Comparison of ENCODE assay signal across 1 cellular context in genomic region chr11:65497141-65498041, GRCh38.
TF ChIP-seq lines count a peak whose summit lies in the region.

No MANE protein-coding gene starts in this region.

TF ChIP-seq in GM12878, 131 proteins besides CTCF, POLR2A, EP300 and RAD21 (continued from another document):
- TF ChIP-seq, protein P1, sequence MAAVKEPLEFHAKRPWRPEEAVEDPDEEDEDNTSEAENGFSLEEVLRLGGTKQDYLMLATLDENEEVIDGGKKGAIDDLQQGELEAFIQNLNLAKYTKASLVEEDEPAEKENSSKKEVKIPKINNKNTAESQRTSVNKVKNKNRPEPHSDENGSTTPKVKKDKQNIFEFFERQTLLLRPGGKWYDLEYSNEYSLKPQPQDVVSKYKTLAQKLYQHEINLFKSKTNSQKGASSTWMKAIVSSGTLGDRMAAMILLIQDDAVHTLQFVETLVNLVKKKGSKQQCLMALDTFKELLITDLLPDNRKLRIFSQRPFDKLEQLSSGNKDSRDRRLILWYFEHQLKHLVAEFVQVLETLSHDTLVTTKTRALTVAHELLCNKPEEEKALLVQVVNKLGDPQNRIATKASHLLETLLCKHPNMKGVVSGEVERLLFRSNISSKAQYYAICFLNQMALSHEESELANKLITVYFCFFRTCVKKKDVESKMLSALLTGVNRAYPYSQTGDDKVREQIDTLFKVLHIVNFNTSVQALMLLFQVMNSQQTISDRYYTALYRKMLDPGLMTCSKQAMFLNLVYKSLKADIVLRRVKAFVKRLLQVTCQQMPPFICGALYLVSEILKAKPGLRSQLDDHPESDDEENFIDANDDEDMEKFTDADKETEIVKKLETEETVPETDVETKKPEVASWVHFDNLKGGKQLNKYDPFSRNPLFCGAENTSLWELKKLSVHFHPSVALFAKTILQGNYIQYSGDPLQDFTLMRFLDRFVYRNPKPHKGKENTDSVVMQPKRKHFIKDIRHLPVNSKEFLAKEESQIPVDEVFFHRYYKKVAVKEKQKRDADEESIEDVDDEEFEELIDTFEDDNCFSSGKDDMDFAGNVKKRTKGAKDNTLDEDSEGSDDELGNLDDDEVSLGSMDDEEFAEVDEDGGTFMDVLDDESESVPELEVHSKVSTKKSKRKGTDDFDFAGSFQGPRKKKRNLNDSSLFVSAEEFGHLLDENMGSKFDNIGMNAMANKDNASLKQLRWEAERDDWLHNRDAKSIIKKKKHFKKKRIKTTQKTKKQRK (IDR thresholded peaks at IDR 0.05; ENCODE audit: low read depth, low read length), result no peak
- TF ChIP-seq, protein P2, sequence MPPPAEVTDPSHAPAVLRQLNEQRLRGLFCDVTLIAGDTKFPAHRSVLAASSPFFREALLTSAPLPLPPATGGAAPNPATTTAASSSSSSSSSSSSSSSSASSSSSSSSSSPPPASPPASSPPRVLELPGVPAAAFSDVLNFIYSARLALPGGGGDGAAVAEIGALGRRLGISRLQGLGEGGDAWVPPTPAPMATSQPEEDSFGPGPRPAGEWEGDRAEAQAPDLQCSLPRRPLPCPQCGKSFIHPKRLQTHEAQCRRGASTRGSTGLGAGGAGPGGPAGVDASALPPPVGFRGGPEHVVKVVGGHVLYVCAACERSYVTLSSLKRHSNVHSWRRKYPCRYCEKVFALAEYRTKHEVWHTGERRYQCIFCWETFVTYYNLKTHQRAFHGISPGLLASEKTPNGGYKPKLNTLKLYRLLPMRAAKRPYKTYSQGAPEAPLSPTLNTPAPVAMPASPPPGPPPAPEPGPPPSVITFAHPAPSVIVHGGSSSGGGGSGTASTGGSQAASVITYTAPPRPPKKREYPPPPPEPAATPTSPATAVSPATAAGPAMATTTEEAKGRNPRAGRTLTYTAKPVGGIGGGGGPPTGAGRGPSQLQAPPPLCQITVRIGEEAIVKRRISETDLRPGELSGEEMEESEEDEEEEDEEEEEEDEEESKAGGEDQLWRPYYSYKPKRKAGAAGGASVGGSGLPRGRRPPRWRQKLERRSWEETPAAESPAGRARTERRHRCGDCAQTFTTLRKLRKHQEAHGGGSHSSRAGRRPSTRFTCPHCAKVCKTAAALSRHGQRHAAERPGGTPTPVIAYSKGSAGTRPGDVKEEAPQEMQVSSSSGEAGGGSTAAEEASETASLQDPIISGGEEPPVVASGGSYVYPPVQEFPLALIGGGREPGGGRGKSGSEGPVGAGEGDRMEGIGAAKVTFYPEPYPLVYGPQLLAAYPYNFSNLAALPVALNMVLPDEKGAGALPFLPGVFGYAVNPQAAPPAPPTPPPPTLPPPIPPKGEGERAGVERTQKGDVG (CRISPR knock-in tag; IDR thresholded peaks at IDR 0.05), result no peak
- peak; percentile 99 for TF ChIP-seq BACH1 (IDR thresholded peaks at IDR 0.05; ENCODE audit: borderline replicate concordance)
